ENCODE assay signal across 22 cellular contexts in the genomic region with DNA sequence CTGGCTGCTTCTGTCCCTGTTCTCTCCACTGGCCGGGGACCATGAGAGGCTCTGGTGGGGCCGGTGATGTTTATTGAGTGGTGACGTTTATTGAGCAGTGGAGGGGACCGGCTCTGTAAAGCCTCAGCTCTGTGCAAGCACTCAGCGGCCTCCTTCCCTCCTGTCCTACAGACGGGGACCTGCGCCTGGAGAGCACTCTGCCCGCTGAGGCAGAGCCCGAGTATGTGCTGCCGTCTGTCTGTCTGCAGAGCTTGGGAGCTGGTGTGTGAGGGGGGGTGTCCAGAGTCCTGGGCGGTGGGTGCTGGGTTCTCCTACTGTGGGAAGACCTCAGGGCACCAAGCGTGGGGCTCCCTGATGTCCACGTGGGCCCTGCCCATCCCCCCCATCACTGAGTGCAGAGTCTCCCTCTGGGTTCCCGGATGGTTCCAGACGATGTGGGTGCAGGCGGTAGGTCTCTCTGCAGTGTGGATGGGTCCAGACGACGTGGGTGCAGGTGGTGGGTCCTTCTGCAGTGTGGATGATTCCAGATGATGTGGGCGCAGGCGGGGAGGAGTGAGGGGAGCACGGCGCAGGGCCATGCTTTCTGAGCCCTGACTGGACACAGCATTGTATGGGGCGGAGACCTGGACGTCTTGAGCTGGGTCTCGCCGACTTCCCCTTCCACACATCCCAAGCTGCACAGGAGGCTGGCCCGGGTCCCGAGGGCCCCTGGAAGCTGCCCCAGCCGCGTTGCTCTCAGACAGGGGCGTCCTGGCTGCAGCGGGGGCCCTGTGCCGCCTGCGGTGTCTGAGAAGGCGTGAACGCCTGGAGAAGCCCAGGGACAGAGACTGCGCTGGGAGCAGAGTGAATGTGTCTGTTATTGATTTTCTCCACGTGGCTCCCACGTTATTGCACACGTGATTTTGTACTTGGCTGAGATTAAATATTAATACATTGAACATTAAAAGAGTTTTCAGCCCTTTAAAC. TPM values are rescaled to one million over a fixed set of nuclear protein-coding genes. Genes with fewer than 3 reads are reported as not detected.
DNase-seq lines count a peak whose midpoint lies in the region; ATAC-seq, FAIRE-seq and TF ChIP-seq lines count a peak whose summit lies in the region.
"Had no signal": no experiment of that assay in that cellular context is flagged by ENCODE, and none has a peak within 500 bp of the region (broad histone marks: within the 10 kb centered on the region; RNA-seq: fewer than 3 reads in every experiment).

No MANE protein-coding gene starts in this region.

- no peak overlapping the region for H2BK5ac ChIP-seq in trophoblast cell (ENCODE audit: low read depth, low read length, poor library complexity)

- no peak overlapping the region for H2BK12ac ChIP-seq in trophoblast cell (ENCODE audit: low read length)

- no peak for ATAC-seq in activated T-cell treated with anti-CD3 and anti-CD28 coated beads, Interleukin-2, amount 50 U/mL, for 72 hours (replicated peaks in 1 of 2)
- peak; percentile 23 for ATAC-seq in left lobe of liver
- ATAC-seq: GM12878 had no signal

- H3K9me3 ChIP-seq in trophoblast cell (ENCODE audit: insufficient read depth, low read depth, low read length) (peaks cover 7% of the 10 kb centered on the region), ascending aorta (no peaks in the 10 kb centered on the region)

- H3K4me3 ChIP-seq in trophoblast cell (ENCODE audit: low read depth, low read length) (no peak overlapping the region), ascending aorta (no peak overlapping the region)
- H3K4me3 ChIP-seq: GM12878 had no signal

- peak; percentile 59 for FAIRE-seq in HTR-8/SVneo (lab: Jason Lieb, UNC)
- FAIRE-seq: GM12878 had no signal

- H3K9ac ChIP-seq in trophoblast cell (ENCODE audit: low read length) = no peak overlapping the region
- H3K9ac ChIP-seq: KMS-11 had no signal

- H3K27me3 ChIP-seq in trophoblast cell (ENCODE audit: insufficient read depth, low read length) (peaks cover under 1% of the 10 kb centered on the region), ascending aorta (no peaks in the 10 kb centered on the region)

- no peak overlapping the region for H2AFZ ChIP-seq in trophoblast cell (ENCODE audit: insufficient read depth, low read length, poor library complexity)

- no peak overlapping the region for H4K12ac ChIP-seq in trophoblast cell (ENCODE audit: low read depth, low read length)

- H3K23ac ChIP-seq in trophoblast cell (ENCODE audit: low read length) = no peak overlapping the region

- no peak overlapping the region for H4K8ac ChIP-seq in trophoblast cell (ENCODE audit: low read depth, low read length)

- H3K18ac ChIP-seq in trophoblast cell (ENCODE audit: low read length) = no peak overlapping the region

- H4K91ac ChIP-seq in trophoblast cell (ENCODE audit: low read depth, low read length) = peak overlapping the region; percentile 42

- no peak overlapping the region for H3K4ac ChIP-seq in trophoblast cell (ENCODE audit: low read depth, low read length)

- peak; percentile 9 for DNase-seq in activated T-cell treated with anti-CD3 and anti-CD28 coated beads, Interleukin-2, amount 50 U/mL, for 1 hour
- DNase-seq in activated T-cell treated with anti-CD3 and anti-CD28 coated beads, Interleukin-2, amount 50 U/mL, for 72 hours = no peak
- DNase-seq in HTR-8/SVneo (ENCODE audit: insufficient read length, low spot score) (no peak), left lobe of liver (ENCODE audit: low spot score) (no peak), trophoblast cell (no peak), SHP77 (lab: John Stamatoyannopoulos, UW) (no peak), 8988T (no peak), ascending aorta (ENCODE audit: low spot score in 2 of 2) (no peak)
- DNase-seq: DMS79 treated with DMSO at 0.1 percent for 48 hours, GDM1, GOT3, NCI-H146, NCI-H2081, NCI-H774, RPMI8226 had no signal

- no peak overlapping the region for H3K27ac Mint-ChIP-seq in activated T-cell treated with anti-CD3 and anti-CD28 coated beads, Interleukin-2, amount 50 U/mL, for 72 hours

- H3K14ac ChIP-seq in trophoblast cell (ENCODE audit: low read length) = no peak overlapping the region

- H2BK120ac ChIP-seq in trophoblast cell (ENCODE audit: insufficient read depth, low read length, poor library complexity) = no peak overlapping the region

- peaks cover 2% of the 10 kb centered on the region for H3K27me3 Mint-ChIP-seq in activated T-cell treated with anti-CD3 and anti-CD28 coated beads, Interleukin-2, amount 50 U/mL, for 72 hours (ENCODE audit: low read depth)

- H3K4me3 Mint-ChIP-seq in activated T-cell treated with anti-CD3 and anti-CD28 coated beads, Interleukin-2, amount 50 U/mL, for 72 hours = no peak overlapping the region
- H3K4me3 Mint-ChIP-seq: CD8-positive, alpha-beta memory T cell had no signal

- no peak overlapping the region for H3K4me2 ChIP-seq in trophoblast cell (ENCODE audit: low read length)
- H3K4me2 ChIP-seq: KMS-11 had no signal

- no CpG with 5 or more reads among the region's 40 CpGs for WGBS in trophoblast cell (ENCODE audit: extremely low coverage, insufficient coverage, insufficient read length)

- H3K79me1 ChIP-seq in trophoblast cell (ENCODE audit: low read length) = peaks cover 1% of the 10 kb centered on the region

- no peaks in the 10 kb centered on the region for H3K9me3 Mint-ChIP-seq in activated T-cell treated with anti-CD3 and anti-CD28 coated beads, Interleukin-2, amount 50 U/mL, for 72 hours
- H3K9me3 Mint-ChIP-seq: CD8-positive, alpha-beta memory T cell had no signal

- TF ChIP-seq CTCF in ascending aorta (IDR thresholded peaks at IDR 0.05) = no peak

- H2AK5ac ChIP-seq in trophoblast cell (ENCODE audit: low read length) = no peak overlapping the region

- no peaks in the 10 kb centered on the region for H3K36me3 Mint-ChIP-seq in activated T-cell treated with anti-CD3 and anti-CD28 coated beads, Interleukin-2, amount 50 U/mL, for 72 hours (ENCODE audit: insufficient read depth in 2 of 2)
- H3K36me3 Mint-ChIP-seq: CD8-positive, alpha-beta memory T cell had no signal

- H3K36me3 ChIP-seq in trophoblast cell (ENCODE audit: control insufficient read depth in 1 of 2, insufficient read depth in 2 of 2, low read length in 2 of 2) (no peaks in the 10 kb centered on the region), ascending aorta (no peaks in the 10 kb centered on the region)

- peaks cover 0 to 3% of the 10 kb centered on the region in 2 experiments for H3K4me1 ChIP-seq in trophoblast cell (ENCODE audit: control insufficient read depth in 1 of 2, insufficient read depth in 2 of 2, low read length in 2 of 2)
- H3K4me1 ChIP-seq in ascending aorta = no peaks in the 10 kb centered on the region

- intact Hi-C loops in ascending aorta (cut with DNase I) = no loop called here

- H3K4me1 Mint-ChIP-seq in activated T-cell treated with anti-CD3 and anti-CD28 coated beads, Interleukin-2, amount 50 U/mL, for 72 hours (ENCODE audit: low read depth) = no peaks in the 10 kb centered on the region

- H3K79me2 ChIP-seq in trophoblast cell (ENCODE audit: control insufficient read depth, insufficient read depth, low read length, poor library complexity) = no peaks in the 10 kb centered on the region

- H3K27ac ChIP-seq in trophoblast cell (ENCODE audit: low read depth, low read length) (no peak overlapping the region), ascending aorta (no peak overlapping the region)
- H3K27ac ChIP-seq: 22Rv1, KMS-11 had no signal

RNA-seq across cellular contexts. Expression of a gene that starts 14.9 kb away (rescaled TPM):
- total RNA-seq in activated T-cell treated with anti-CD3 and anti-CD28 coated beads, Interleukin-2, amount 50 U/mL, for 72 hours = not detected
- not detected for total RNA-seq in left lobe of liver
- polyA plus RNA-seq in trophoblast cell (2013) = 0.07 and 0.12 TPM in 2 replicates
- total RNA-seq in ascending aorta = not detected
- total RNA-seq: CD8-positive, alpha-beta memory T cell; M059J; NCI-H460 had no signal
- polyA plus RNA-seq: BJ; CD8-positive, alpha-beta memory T cell had no signal
